In the genomic region with DNA sequence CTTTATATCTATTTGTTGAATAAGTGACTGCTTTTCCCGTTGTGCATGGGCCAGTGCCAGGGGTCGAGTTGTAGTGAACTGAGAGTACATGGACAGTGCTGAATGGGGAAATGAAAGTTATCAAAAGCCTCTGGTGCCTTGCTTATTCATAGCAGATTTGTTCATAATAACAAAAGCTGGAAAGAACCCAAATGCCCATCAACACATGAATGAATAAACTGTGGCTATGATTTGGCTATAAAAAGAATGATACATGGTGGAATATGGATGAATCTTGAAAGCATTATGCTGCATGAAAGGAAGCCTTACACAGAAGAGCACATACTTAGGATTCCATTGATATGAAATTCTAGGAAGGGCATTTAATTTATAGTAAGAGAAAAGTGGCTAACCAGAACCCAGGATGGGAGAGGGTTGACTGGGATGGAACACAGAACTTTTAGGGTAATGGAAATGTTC, we compare ENCODE assay signal across 10 cellular contexts. TPM values are rescaled to one million over a fixed set of nuclear protein-coding genes. Genes with fewer than 3 reads are reported as not detected.
DNase-seq lines count a peak whose midpoint lies in the region; ATAC-seq, FAIRE-seq and TF ChIP-seq lines count a peak whose summit lies in the region.
"Had no signal": no experiment of that assay in that cellular context is flagged by ENCODE, and none has a peak within 500 bp of the region (broad histone marks: within the 10 kb centered on the region; RNA-seq: fewer than 3 reads in every experiment).

No MANE protein-coding gene starts in this region.

- H3K4me3 ChIP-seq in AG04449 (ENCODE audit: low read depth, low read length) (no peak overlapping the region), keratinocyte (ENCODE audit: control insufficient read depth in 2 of 3, extremely low read depth in 1 of 3, insufficient read depth in 2 of 3, low read depth in 1 of 3, low read length in 3 of 3) (peak overlapping the region in 1 of 3 experiments; percentile 12)
- H3K4me3 ChIP-seq: coronary artery had no signal

- no peak for TF ChIP-seq CTCF in AG04449 (IDR thresholded peaks at IDR 0.05; ENCODE audit: insufficient read depth, low read length, missing control alignments)
- TF ChIP-seq CTCF in keratinocyte (optimal IDR thresholded peaks at IDR 0.05 in 1 of 3, IDR thresholded peaks at IDR 0.05 in 1 of 3, conservative IDR thresholded peaks at IDR 0.05 in 1 of 3; ENCODE audit: extremely low read depth in 1 of 3, insufficient read depth in 2 of 3, low read length in 3 of 3), result no peak

- dilution Hi-C loops in keratinocyte (cut with MboI; ENCODE audit: extremely low pct_ligation_motif_present, low sequenced_read_pairs), result no loop called here

- peak; percentile 52 for DNase-seq in AG04449 (ENCODE audit: low read depth, low spot score)
- DNase-seq in HCEC 1CT, result peak; percentile 84
- DNase-seq in activated naive CD4-positive, alpha-beta T cell treated with anti-CD3 and anti-CD28 coated beads, Interleukin-2, amount 50 U/mL, for 72 hours (ENCODE audit: low spot score in 2 of 2), result no peak
- no peak for DNase-seq in keratinocyte (ENCODE audit: low read depth, low spot score)
- no peak for DNase-seq in stimulated activated CD4-positive, alpha-beta T cell treated with anti-CD3 and anti-CD28 coated beads, Interleukin-12 subunit alpha, Interleukin-12 subunit beta, amount 100 ng/mL, for 4 hours
- DNase-seq in NCI-H187 treated with DMSO at 0.1 percent for 48 hours (lab: John Stamatoyannopoulos, UW), result no peak
- no peak for DNase-seq in HuH-7.5 (ENCODE audit: low spot score)
- DNase-seq: NCI-H2081 had no signal

- H3K79me2 ChIP-seq in keratinocyte (ENCODE audit: control insufficient read depth, insufficient read depth, low read length), result peaks cover 49% of the 10 kb centered on the region

- H3K36me3 Mint-ChIP-seq in activated naive CD4-positive, alpha-beta T cell treated with anti-CD3 and anti-CD28 coated beads, Interleukin-2, amount 50 U/mL, for 72 hours, result peaks cover 0 to 1% of the 10 kb centered on the region in 2 donors

- H3K36me3 ChIP-seq in keratinocyte (ENCODE audit: control insufficient read depth in 2 of 2, extremely low read depth in 1 of 2, insufficient read depth in 2 of 2, low read length in 2 of 2), result no peaks in the 10 kb centered on the region

- H3K9me1 ChIP-seq in keratinocyte (ENCODE audit: control insufficient read depth, extremely low read depth, insufficient read depth, low read length), result no peaks in the 10 kb centered on the region

- peak; percentile 10 to 19 for ATAC-seq in activated naive CD4-positive, alpha-beta T cell treated with anti-CD3 and anti-CD28 coated beads, Interleukin-2, amount 50 U/mL, for 72 hours
- no peak for ATAC-seq in GM19328 (IDR thresholded peaks at IDR 0.05; ENCODE audit: unreplicated experiment)

- H3K9ac ChIP-seq in keratinocyte (ENCODE audit: control insufficient read depth, extremely low read depth, insufficient read depth, low read length), result peak overlapping the region; percentile 43

- H3K4me2 ChIP-seq in keratinocyte (ENCODE audit: control insufficient read depth, extremely low read depth, insufficient read depth, low read depth, low read length), result peak overlapping the region; percentile 95

- H3K27ac ChIP-seq in keratinocyte (ENCODE audit: control insufficient read depth, insufficient read depth, low read length), result peak overlapping the region; percentile 88
- H3K27ac ChIP-seq: coronary artery had no signal

- no peaks in the 10 kb centered on the region for H3K9me3 ChIP-seq in keratinocyte (ENCODE audit: control insufficient read depth, low read depth, low read length)

- POLR2A ChIA-PET in AG04449 (lab: Yijun Ruan, JAX), result no interaction called here

- FAIRE-seq in keratinocyte (lab: Jason Lieb, UNC), result no peak

- H2AFZ ChIP-seq in keratinocyte (ENCODE audit: control insufficient read depth, low read length), result no peak overlapping the region

- CTCF ChIA-PET in AG04449 (lab: Yijun Ruan, JAX), result interaction anchor here (1.4 kb wide), 1 partner anchor 45 kb away, joined by 3 read pairs; no protein-coding TSS in a partner anchor

- H3K4me1 ChIP-seq in keratinocyte (ENCODE audit: control insufficient read depth, extremely low read depth, insufficient read depth, low read length), result peaks cover 38% of the 10 kb centered on the region

- no peaks in the 10 kb centered on the region for H4K20me1 ChIP-seq in keratinocyte (ENCODE audit: control insufficient read depth, extremely low read depth, insufficient read depth, low read length)

- H3K27ac Mint-ChIP-seq in activated naive CD4-positive, alpha-beta T cell treated with anti-CD3 and anti-CD28 coated beads, Interleukin-2, amount 50 U/mL, for 72 hours, result peak overlapping the region; percentile 76 to 80

- no peaks in the 10 kb centered on the region for H3K9me3 Mint-ChIP-seq in activated naive CD4-positive, alpha-beta T cell treated with anti-CD3 and anti-CD28 coated beads, Interleukin-2, amount 50 U/mL, for 72 hours

- no peaks in the 10 kb centered on the region for H3K27me3 ChIP-seq in keratinocyte (ENCODE audit: control insufficient read depth, extremely low read depth, insufficient read depth, low read length)

RNA-seq across cellular contexts. Expression of a gene that starts 42.6 kb away (rescaled TPM):
- 100 to 1,000 TPM; 124 TPM for total RNA-seq in activated naive CD4-positive, alpha-beta T cell treated with anti-CD3 and anti-CD28 coated beads, Interleukin-2, amount 50 U/mL, for 72 hours
- 10.0 to 28.4 TPM (median 14.9 TPM) in 3 replicates for polyA plus RNA-seq in keratinocyte
- 16.8 TPM for polyA plus RNA-seq in keratinocyte (2011; ENCODE audit: low read depth)
- polyA plus RNA-seq in keratinocyte (2011; cell fraction: cytosol; rRNA removed), result 29.3 and 37.5 TPM in 2 replicates
- 37.5 and 40.4 TPM in 2 replicates for polyA plus RNA-seq in keratinocyte (2011; cell fraction: nucleus; rRNA removed)
- polyA plus RNA-seq in keratinocyte (2012; ENCODE audit: low replicate concordance), result 13.9 and 37.6 TPM in 2 replicates
- polyA minus RNA-seq in keratinocyte, result 31.0 to 109 TPM (median 49.4 TPM) in 3 replicates
- 54.3 TPM for polyA minus RNA-seq in keratinocyte (2011; cell fraction: cytosol; rRNA and poly(A)+ RNA removed)
- 38.6 and 61.4 TPM in 2 replicates for polyA minus RNA-seq in keratinocyte (2011; cell fraction: nucleus; rRNA and poly(A)+ RNA removed)

Comparison
In these comparisons a context has a peak if more than half of its experiments do, and no peak if none do; other contexts are left out.
1. DNase-seq: peak in AG04449 (single experiment) and HCEC 1CT (single experiment); none in activated naive CD4-positive, alpha-beta T cell treated with anti-CD3 and anti-CD28 coated beads, Interleukin-2, amount 50 U/mL, for 72 hours (0 of 2), keratinocyte (single experiment), stimulated activated CD4-positive, alpha-beta T cell treated with anti-CD3 and anti-CD28 coated beads, Interleukin-12 subunit alpha, Interleukin-12 subunit beta, amount 100 ng/mL, for 4 hours (single experiment), NCI-H187 treated with DMSO at 0.1 percent for 48 hours (single experiment) and HuH-7.5 (single experiment).